In genomic region chr21:29055080-29055479, GRCh38 we compare ENCODE assay signal across 1 cellular context.
TF ChIP-seq lines count a peak whose summit lies in the region.

No MANE protein-coding gene starts in this region.

TF ChIP-seq in WTC11, 78 proteins besides CTCF, POLR2A, EP300 and RAD21 (continued from another document):
- no peak for TF ChIP-seq ZNF532 (CRISPR knock-in tag; IDR thresholded peaks at IDR 0.05; ENCODE audit: borderline replicate concordance)
